In genomic region chr19:38859611-38860204, GRCh38 we compare ENCODE assay signal across 8 cellular contexts. TPM values are rescaled to one million over a fixed set of nuclear protein-coding genes. Genes with fewer than 3 reads are reported as not detected.
DNase-seq lines count a peak whose midpoint lies in the region; TF ChIP-seq lines count a peak whose summit lies in the region.
"Not testable (repeated sequence)": the region's sequence is repeated elsewhere in the genome, so short reads cannot be mapped to it uniquely, and the experiment has no call there.

No MANE protein-coding gene starts in this region.

- POLR2A ChIA-PET in Caco-2 (lab: Charles Lee), result interaction anchor here (0.6 kb wide), 2 partner anchors 11 to 1422 kb away, joined by 3 read pairs; no protein-coding TSS in a partner anchor

- H3K36me3 Mint-ChIP-seq in Caco-2 (ENCODE audit: insufficient read depth, unreplicated experiment), result peaks cover 14% of the 10 kb centered on the region
- not testable (repeated sequence) for H3K36me3 Mint-ChIP-seq in nephron (ENCODE audit: low read depth)

- peak overlapping the region; percentile 34 for H3K27ac Mint-ChIP-seq in Caco-2 (ENCODE audit: unreplicated experiment)
- H3K27ac Mint-ChIP-seq in nephron, result peak overlapping the region; percentile 78 to 97 (median 89)

- H2BK5ac ChIP-seq in trophoblast cell (ENCODE audit: low read depth, low read length, poor library complexity), result peak overlapping the region; percentile 53

- H3K14ac ChIP-seq in trophoblast cell (ENCODE audit: low read length), result not testable (repeated sequence)

- intact Hi-C loops in Caco-2 (cut with micrococcal nuclease; ENCODE audit: unreplicated experiment); thyroid gland (cut with DNase I): not testable (repeated sequence)

- no CpG with 5 or more reads among the region's 22 CpGs for WGBS in trophoblast cell (ENCODE audit: extremely low coverage, insufficient coverage, insufficient read length)
- WGBS in thyroid gland, 2 donors, result 54 to 63% methylated on average over 22 of the region's 22 CpGs

- CTCF ChIA-PET in Caco-2 (lab: Charles Lee), result interaction anchor here (1.1 to 1.6 kb wide), 2 partner anchors 28 to 71 kb away, joined by 3 to 7 read pairs; partner anchors contain the start of genes MRPS12 and SARS2

- H2BK120ac ChIP-seq in trophoblast cell (ENCODE audit: insufficient read depth, low read length, poor library complexity), result not testable (repeated sequence)

- not testable (repeated sequence) for H3K18ac ChIP-seq in trophoblast cell (ENCODE audit: low read length)

- H3K9me3 ChIP-seq in Caco-2; OCI-LY1 (ENCODE audit: low read length); trophoblast cell (ENCODE audit: insufficient read depth, low read depth, low read length); thyroid gland: not testable (repeated sequence)

- TF ChIP-seq POLR2A in thyroid gland (IDR thresholded peaks at IDR 0.05), result not testable (repeated sequence)

- not testable (repeated sequence) for H4K20me1 ChIP-seq in OCI-LY1 (ENCODE audit: insufficient read depth, low read length)

- not testable (repeated sequence) for H4K8ac ChIP-seq in trophoblast cell (ENCODE audit: low read depth, low read length)

- H2AFZ ChIP-seq in OCI-LY1 (ENCODE audit: low read length); trophoblast cell (ENCODE audit: insufficient read depth, low read length, poor library complexity): not testable (repeated sequence)

- peak overlapping the region; percentile 60 for H3K4me2 ChIP-seq in OCI-LY1 (ENCODE audit: low read length)
- not testable (repeated sequence) for H3K4me2 ChIP-seq in trophoblast cell (ENCODE audit: low read length)

- not testable (repeated sequence) for H3K9me2 ChIP-seq in OCI-LY1 (ENCODE audit: low read depth, low read length)

- H3K9ac ChIP-seq in OCI-LY1 (ENCODE audit: low read length), result peak overlapping the region; percentile 41; the same call in 1 of the 2 replicates
- H3K9ac ChIP-seq in trophoblast cell (ENCODE audit: low read length), result not testable (repeated sequence)

- H3K4ac ChIP-seq in trophoblast cell (ENCODE audit: low read depth, low read length), result not testable (repeated sequence)

- BruUV-seq in Caco-2 (replicated peaks; lab: Mats Ljungman, UMichigan), result not testable (repeated sequence)

- H3K4me3 Mint-ChIP-seq in Caco-2 (ENCODE audit: unreplicated experiment), result peak overlapping the region; percentile 44
- H3K4me3 Mint-ChIP-seq in nephron, result peak overlapping the region; percentile 7 to 34 (median 27)

- H3F3A ChIP-seq in OCI-LY1 (ENCODE audit: insufficient read depth, low read length), result peaks cover 10% of the 10 kb centered on the region; the same call in 1 of the 2 replicates

- H3K27me3 Mint-ChIP-seq in Caco-2 (ENCODE audit: insufficient read depth, unreplicated experiment); nephron (ENCODE audit: low read depth): not testable (repeated sequence)

- H3K36me3 ChIP-seq in Caco-2 (ENCODE audit: control insufficient read depth, insufficient read depth, low read length); OCI-LY1 (ENCODE audit: insufficient read depth, low read length); trophoblast cell (ENCODE audit: control insufficient read depth in 1 of 2, insufficient read depth in 2 of 2, low read length in 2 of 2); thyroid gland: not testable (repeated sequence)

- H3K79me2 ChIP-seq in OCI-LY1 (ENCODE audit: insufficient read depth, low read length); trophoblast cell (ENCODE audit: control insufficient read depth, insufficient read depth, low read length, poor library complexity): not testable (repeated sequence)

- not testable (repeated sequence) for TF ChIP-seq CTCF in Caco-2 (IDR thresholded peaks at IDR 0.05; ENCODE audit: insufficient read depth in 1 of 2, low read depth in 1 of 2, low read length in 1 of 2, severe bottlenecking in 1 of 2, unreplicated experiment in 1 of 2); OCI-LY1 (IDR thresholded peaks at IDR 0.05; ENCODE audit: low read length); VCaP (conservative IDR thresholded peaks at IDR 0.05); nephron (IDR thresholded peaks at IDR 0.05; ENCODE audit: unreplicated experiment in 3 of 3); thyroid gland (IDR thresholded peaks at IDR 0.05)

- H3K4me1 Mint-ChIP-seq in Caco-2 (ENCODE audit: low read depth, unreplicated experiment) (peaks cover 39% of the 10 kb centered on the region), nephron (peaks cover 41% of the 10 kb centered on the region)

- H3K27ac ChIP-seq in OCI-LY1 (ENCODE audit: low read depth, low read length, poor library complexity, severe bottlenecking), result peak overlapping the region; percentile 92
- H3K27ac ChIP-seq in VCaP, result 0 out of 2 replicates have a peak overlapping the region, but pooled peaks have one; percentile 1
- not testable (repeated sequence) for H3K27ac ChIP-seq in trophoblast cell (ENCODE audit: low read depth, low read length)
- H3K27ac ChIP-seq in thyroid gland, result peak overlapping the region in 2 of 3 donors; percentile 7 to 13

- peaks cover 47% of the 10 kb centered on the region for H3K4me1 ChIP-seq in Caco-2
- peaks cover 51% of the 10 kb centered on the region for H3K4me1 ChIP-seq in OCI-LY1 (ENCODE audit: insufficient read depth, low read length, severe bottlenecking)
- H3K4me1 ChIP-seq in trophoblast cell (ENCODE audit: control insufficient read depth in 1 of 2, insufficient read depth in 2 of 2, low read length in 2 of 2), result peaks cover 18 to 20% of the 10 kb centered on the region in 2 experiments
- peaks cover 5 to 30% of the 10 kb centered on the region in 2 donors for H3K4me1 ChIP-seq in thyroid gland

- H3K79me1 ChIP-seq in trophoblast cell (ENCODE audit: low read length), result not testable (repeated sequence)

- H2AK5ac ChIP-seq in trophoblast cell (ENCODE audit: low read length), result not testable (repeated sequence)

- peak overlapping the region; percentile 15 for H3K4me3 ChIP-seq in Caco-2 (ENCODE audit: low read depth, low read length)
- peak overlapping the region; percentile 43 for H3K4me3 ChIP-seq in OCI-LY1 (ENCODE audit: low read depth, low read length, poor library complexity, severe bottlenecking)
- not testable (repeated sequence) for H3K4me3 ChIP-seq in trophoblast cell (ENCODE audit: low read depth, low read length); thyroid gland (replicated peaks in 1 of 3)

- not testable (repeated sequence) for H3K27me3 ChIP-seq in Caco-2 (replicated peaks; ENCODE audit: control insufficient read depth, insufficient read depth, low read length); OCI-LY1 (ENCODE audit: insufficient read depth, low read length); trophoblast cell (ENCODE audit: insufficient read depth, low read length); thyroid gland

- not testable (repeated sequence) for H3K23ac ChIP-seq in trophoblast cell (ENCODE audit: low read length)

- H3K9me3 Mint-ChIP-seq in Caco-2 (ENCODE audit: unreplicated experiment); nephron: not testable (repeated sequence)

- DNase-seq in Caco-2 (peak; percentile 74 to 88), ecto neural progenitor cell (ENCODE audit: low spot score) (peak; percentile 45), left kidney (ENCODE audit: low read depth, low spot score) (peak; percentile 59), trophoblast cell (peak in 1 of 2 donors; percentile 40), thyroid gland (peak; percentile 71 to 73)

- H4K12ac ChIP-seq in trophoblast cell (ENCODE audit: low read depth, low read length), result not testable (repeated sequence)

- not testable (repeated sequence) for H4K91ac ChIP-seq in trophoblast cell (ENCODE audit: low read depth, low read length)

- H2BK12ac ChIP-seq in trophoblast cell (ENCODE audit: low read length), result peak overlapping the region; percentile 35

RNA-seq across cellular contexts. Expression of gene HNRNPL, which starts 9.9 kb away (rescaled TPM):
- total RNA-seq in Caco-2 (2022), result 443 and 446 TPM in 2 replicates
- 227 and 231 TPM in 2 replicates for polyA plus RNA-seq in trophoblast cell (2013)
- total RNA-seq in thyroid gland, result 100 to 1,000 TPM; 181 to 247 (median 232) TPM

RNA-seq across cellular contexts. Expression of gene RINL, which starts 18.4 kb away (rescaled TPM):
- 1.5 and 1.9 TPM in 2 replicates for total RNA-seq in Caco-2 (2022)
- polyA plus RNA-seq in trophoblast cell (2013), result 0.99 and 1.1 TPM in 2 replicates
- 10 to 100 TPM in 3 of 4 donors, 1 to 10 TPM in 1; 6.4 to 18.7 (median 13.5) TPM for total RNA-seq in thyroid gland

RNA-seq across cellular contexts. Expression of gene ECH1, which starts 28.1 kb away (rescaled TPM):
- total RNA-seq in Caco-2 (2022) (150 and 163 TPM in 2 replicates), thyroid gland (100 to 1,000 TPM in 3 of 4 donors, 10 to 100 TPM in 1; 89.3 to 131 (median 130) TPM)
- 186 and 200 TPM in 2 replicates for polyA plus RNA-seq in trophoblast cell (2013)

RNA-seq across cellular contexts. Expression of gene SIRT2, which starts 39.7 kb away (rescaled TPM):
- total RNA-seq in Caco-2 (2022) (33.3 and 34.4 TPM in 2 replicates), thyroid gland (100 to 1,000 TPM in 1 of 4 donors, 10 to 100 TPM in 3; 69.6 to 107 (median 90.7) TPM)
- polyA plus RNA-seq in trophoblast cell (2013), result 25.5 and 26.1 TPM in 2 replicates

RNA-seq across cellular contexts. Expression of gene NFKBIB, which starts 40.1 kb away (rescaled TPM):
- 43.9 and 52.6 TPM in 2 replicates for total RNA-seq in Caco-2 (2022)
- 19.6 and 21.0 TPM in 2 replicates for polyA plus RNA-seq in trophoblast cell (2013)
- 10 to 100 TPM; 18.6 to 23.7 (median 21.2) TPM for total RNA-seq in thyroid gland
